1 cellular context compared by ENCODE assay signal in the genomic region with DNA sequence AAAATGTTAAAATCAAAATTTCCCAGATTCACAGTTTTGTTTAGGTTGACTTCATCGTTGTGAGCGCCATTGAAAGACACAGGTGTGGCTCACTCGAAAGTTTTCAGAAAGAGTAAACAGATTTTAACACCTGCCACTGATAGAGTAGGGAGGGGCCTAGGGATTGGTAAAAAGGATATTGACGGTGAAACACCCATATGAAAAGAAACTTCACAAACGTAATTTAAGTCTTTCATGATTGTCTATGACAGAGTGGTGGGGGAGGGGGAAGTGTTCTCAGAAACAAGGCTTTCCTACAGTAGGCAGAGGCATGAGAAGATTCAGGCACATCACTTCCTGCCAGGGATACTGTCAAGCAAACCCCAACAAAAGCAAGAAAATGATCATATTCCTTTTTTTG.
TF ChIP-seq lines count a peak whose summit lies in the region.

No MANE protein-coding gene starts in this region.

TF ChIP-seq in HCT116, 20 proteins besides CTCF, POLR2A, EP300 and RAD21:
- no peak for TF ChIP-seq TCF7L2 (IDR thresholded peaks at IDR 0.05; ENCODE audit: borderline replicate concordance, extremely low read depth, insufficient read depth, insufficient read length)
- no peak for TF ChIP-seq EZH2 (IDR thresholded peaks at IDR 0.05)
- TF ChIP-seq EZH2phosphoT487 (IDR thresholded peaks at IDR 0.05; ENCODE audit: borderline replicate concordance) = no peak
- TF ChIP-seq FOSL1 (IDR thresholded peaks at IDR 0.05; ENCODE audit: low read depth) = no peak
- TF ChIP-seq SRF (IDR thresholded peaks at IDR 0.05; ENCODE audit: low read depth) = no peak
- TF ChIP-seq, protein P1, sequence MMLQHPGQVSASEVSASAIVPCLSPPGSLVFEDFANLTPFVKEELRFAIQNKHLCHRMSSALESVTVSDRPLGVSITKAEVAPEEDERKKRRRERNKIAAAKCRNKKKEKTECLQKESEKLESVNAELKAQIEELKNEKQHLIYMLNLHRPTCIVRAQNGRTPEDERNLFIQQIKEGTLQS (IDR thresholded peaks at IDR 0.05) = no peak
- no peak for TF ChIP-seq CBX3 (IDR thresholded peaks at IDR 0.05; ENCODE audit: low read depth)
- TF ChIP-seq SP1 (IDR thresholded peaks at IDR 0.05; ENCODE audit: low read depth) = no peak
- TF ChIP-seq ZNF274 (IDR thresholded peaks at IDR 0.05; ENCODE audit: low read depth, low read length) = no peak
- TF ChIP-seq CEBPB (IDR thresholded peaks at IDR 0.05; ENCODE audit: low read depth) = no peak
- no peak for TF ChIP-seq SIN3A (IDR thresholded peaks at IDR 0.05; ENCODE audit: low read depth)
- no peak for TF ChIP-seq JUND (IDR thresholded peaks at IDR 0.05)
- TF ChIP-seq POLR2AphosphoS5 (IDR thresholded peaks at IDR 0.05; ENCODE audit: low read depth, low read length) = no peak
TF ChIP-seq in HCT116: peak in this region for 0.
